In genomic region chr1:66998972-66999371, GRCh38 we compare ENCODE assay signal across 23 cellular contexts. TPM values are rescaled to one million over a fixed set of nuclear protein-coding genes. Genes with fewer than 3 reads are reported as not detected.
DNase-seq lines count a peak whose midpoint lies in the region; ATAC-seq and TF ChIP-seq lines count a peak whose summit lies in the region.
"Had no signal": no experiment of that assay in that cellular context is flagged by ENCODE, and none has a peak within 500 bp of the region (broad histone marks: within the 10 kb centered on the region; RNA-seq: fewer than 3 reads in every experiment).

No MANE protein-coding gene starts in this region.

- intact Hi-C loops in mammary epithelial cell (cut with micrococcal nuclease) (loop anchor here (5.0 kb wide), 1 partner anchor 503 kb away; no protein-coding TSS in a partner anchor), MCF 10A (cut with micrococcal nuclease) (no loop called here), activated B cell treated with CpG ODN at 0.5 μM for 24 hours (cut with micrococcal nuclease) (loop anchor here (5.0 kb wide), 2 partner anchors 53 to 62 kb away; partner anchors contain the start of gene SLC35D1)

- in situ Hi-C loops in mammary epithelial cell (cut with MboI; ENCODE audit: low sequenced_read_pairs in 2 of 2): loop anchor here (5.0 to 25.0 kb wide), 2 partner anchors 148 to 237 kb away; partner anchors contain the start of gene DYNLT5 (in 1 of the 2)

- H3K36me3 Mint-ChIP-seq in MCF 10A (ENCODE audit: insufficient read depth, unreplicated experiment) (peaks cover 35% of the 10 kb centered on the region), activated B cell treated with CpG ODN at 0.5 μM for 24 hours (ENCODE audit: low read depth) (peaks cover 41% of the 10 kb centered on the region)

- H3F3A ChIP-seq in smooth muscle cell (ENCODE audit: low read depth): peaks cover 15% of the 10 kb centered on the region

- CTCF ChIA-PET in mammary epithelial cell (lab: Charles Lee; ENCODE audit: low non-redundant PET): no interaction called here
- CTCF ChIA-PET in MCF 10A (lab: Yijun Ruan, JAX): interaction anchor here (0.6 to 7.0 kb wide), 3 partner anchors 13 to 214 kb away, joined by 3 to 84 read pairs (median 3); no protein-coding TSS in a partner anchor
- CTCF ChIA-PET in activated B cell treated with CpG ODN at 0.5 μM for 24 hours (lab: Charles Lee): interaction anchor here (3.8 kb wide), 1 partner anchor 150 kb away, joined by 34 read pairs; no protein-coding TSS in a partner anchor

- DNase-seq in mammary epithelial cell: peak; percentile 11
- DNase-seq in MCF 10A (ENCODE audit: unreplicated experiment): no peak
- DNase-seq in activated B cell treated with CpG ODN at 0.5 μM for 24 hours: no peak
- DNase-seq in smooth muscle cell (lab: John Stamatoyannopoulos, UW; ENCODE audit: unreplicated experiment): no peak
- DNase-seq in left lobe of liver (ENCODE audit: low spot score): no peak
- DNase-seq: activated CD4-positive, CD25-positive, alpha-beta regulatory T cell; activated effector memory CD4-positive, alpha-beta T cell treated with Interleukin-2 at 50 U/mL for 16 hours; anterior cingulate cortex; CD8-positive, alpha-beta memory T cell; cerebellar nuclear complex; DMS79; effector CD8-positive, alpha-beta T cell; KG1; left ventricle myocardium superior; NCI-H1417 treated with DMSO at 0.1 percent for 48 hours; NCI-H774; SHP77 treated with DMSO at 0.1 percent for 48 hours; testis had no signal

- H3K79me2 ChIP-seq in mammary epithelial cell (ENCODE audit: insufficient read depth, low read length): no peaks in the 10 kb centered on the region
- no peaks in the 10 kb centered on the region for H3K79me2 ChIP-seq in KMS-11 (ENCODE audit: insufficient read depth, low read depth)
- H3K79me2 ChIP-seq in smooth muscle cell (ENCODE audit: low read depth): no peaks in the 10 kb centered on the region

- dilution Hi-C loops in mammary epithelial cell (cut with HindIII; ENCODE audit: low sequenced_read_pairs): no loop called here

- H4K20me1 ChIP-seq in mammary epithelial cell (ENCODE audit: insufficient read depth, low read length): no peaks in the 10 kb centered on the region
- H4K20me1 ChIP-seq in KMS-11 (ENCODE audit: insufficient read depth): no peaks in the 10 kb centered on the region
- no peaks in the 10 kb centered on the region for H4K20me1 ChIP-seq in smooth muscle cell (ENCODE audit: low read depth)

- no peaks in the 10 kb centered on the region for H3K9me3 Mint-ChIP-seq in MCF 10A (ENCODE audit: unreplicated experiment)
- no peaks in the 10 kb centered on the region for H3K9me3 Mint-ChIP-seq in activated B cell treated with CpG ODN at 0.5 μM for 24 hours
- H3K9me3 Mint-ChIP-seq: CD8-positive, alpha-beta memory T cell; T-helper 1 cell treated with Interleukin-12 subunit alpha and Interleukin-12 subunit beta and Interleukin-4 antibody, amounts not matched to agents 30 μg/mL and 1 μg/mL, for 36 hours had no signal

- H3K27me3 Mint-ChIP-seq in MCF 10A (ENCODE audit: insufficient read depth, unreplicated experiment) (no peaks in the 10 kb centered on the region), activated B cell treated with CpG ODN at 0.5 μM for 24 hours (no peaks in the 10 kb centered on the region)
- H3K27me3 Mint-ChIP-seq: CD8-positive, alpha-beta memory T cell had no signal

- H3K36me3 ChIP-seq in mammary epithelial cell (ENCODE audit: insufficient read depth, low read length) (no peaks in the 10 kb centered on the region), KMS-11 (ENCODE audit: insufficient read depth) (no peaks in the 10 kb centered on the region), smooth muscle cell (ENCODE audit: low read depth) (peaks cover 4% of the 10 kb centered on the region)

- no peak for ATAC-seq in activated B cell treated with CpG ODN at 0.5 μM for 24 hours (ENCODE audit: low read depth)
- ATAC-seq in HG03097 (IDR thresholded peaks at IDR 0.05; ENCODE audit: low FRiP score, unreplicated experiment): no peak
- ATAC-seq in esophagus mucosa: no peak
- ATAC-seq in left lobe of liver: no peak
- ATAC-seq: left ventricle myocardium superior had no signal

- no peak for TF ChIP-seq CTCF in mammary epithelial cell (conservative IDR thresholded peaks at IDR 0.05 in 1 of 2, IDR thresholded peaks at IDR 0.05 in 1 of 2; ENCODE audit: extremely low read depth in 1 of 2, insufficient read depth in 1 of 2, low read depth in 1 of 2, low read length in 2 of 2)
- TF ChIP-seq CTCF in MCF 10A (IDR thresholded peaks at IDR 0.05; ENCODE audit: unreplicated experiment): no peak
- TF ChIP-seq CTCF in KMS-11 (conservative IDR thresholded peaks at IDR 0.05; ENCODE audit: low read depth, low read length): no peak
- TF ChIP-seq CTCF in activated B cell treated with CpG ODN at 0.5 μM for 24 hours (IDR thresholded peaks at IDR 0.05): no peak
- TF ChIP-seq CTCF in smooth muscle cell (IDR thresholded peaks at IDR 0.05; ENCODE audit: borderline replicate concordance, insufficient read depth, poor library complexity, severe bottlenecking): no peak

- H3K4me3 ChIP-seq in mammary epithelial cell (replicated peaks in 1 of 3; ENCODE audit: insufficient read depth in 1 of 3, low read depth in 2 of 3, low read length in 3 of 3) (no peak overlapping the region), KMS-11 (IDR thresholded peaks at IDR 0.05; ENCODE audit: insufficient read depth, low read depth, low read length) (no peak overlapping the region), smooth muscle cell (no peak overlapping the region)
- H3K4me3 ChIP-seq: right atrium auricular region, testis had no signal

- POLR2A ChIA-PET in MCF 10A (lab: Yijun Ruan, JAX): interaction anchor here (1.4 kb wide), 1 partner anchor 137 kb away, joined by 3 read pairs; no protein-coding TSS in a partner anchor
- POLR2A ChIA-PET in activated B cell treated with CpG ODN at 0.5 μM for 24 hours (lab: Charles Lee): no interaction called here

- H3K4me1 ChIP-seq in mammary epithelial cell (ENCODE audit: insufficient read depth, low read length) (no peaks in the 10 kb centered on the region), KMS-11 (ENCODE audit: low read depth, poor library complexity, severe bottlenecking) (peaks cover 37% of the 10 kb centered on the region), smooth muscle cell (ENCODE audit: low read depth) (peaks cover 4% of the 10 kb centered on the region)
- H3K4me1 ChIP-seq: testis had no signal

- no peaks in the 10 kb centered on the region for H3K27me3 ChIP-seq in mammary epithelial cell (ENCODE audit: insufficient read depth, low read length)
- no peaks in the 10 kb centered on the region for H3K27me3 ChIP-seq in KMS-11 (ENCODE audit: insufficient read depth, low read depth)
- H3K27me3 ChIP-seq in smooth muscle cell (ENCODE audit: low read depth): no peaks in the 10 kb centered on the region
- H3K27me3 ChIP-seq: right atrium auricular region, testis had no signal

- H2AFZ ChIP-seq in mammary epithelial cell (ENCODE audit: low read depth, low read length) (no peak overlapping the region), KMS-11 (ENCODE audit: low read depth) (no peak overlapping the region), smooth muscle cell (ENCODE audit: low read depth) (no peak overlapping the region)

- H3K4me3 Mint-ChIP-seq in MCF 10A (ENCODE audit: unreplicated experiment) (no peak overlapping the region), activated B cell treated with CpG ODN at 0.5 μM for 24 hours (no peak overlapping the region)
- H3K4me3 Mint-ChIP-seq: CD8-positive, alpha-beta memory T cell; T-helper 1 cell treated with Interleukin-12 subunit alpha and Interleukin-12 subunit beta and Interleukin-4 antibody, amounts not matched to agents 30 μg/mL and 1 μg/mL, for 36 hours had no signal

- H3K9me3 ChIP-seq in mammary epithelial cell (replicated peaks; ENCODE audit: insufficient read depth, low read length) (no peaks in the 10 kb centered on the region), smooth muscle cell (replicated peaks; ENCODE audit: low read depth) (no peaks in the 10 kb centered on the region)
- H3K9me3 ChIP-seq: right atrium auricular region, testis had no signal

- no TSS peak for BruUV-seq in mammary epithelial cell (replicated peaks; lab: Mats Ljungman, UMichigan)
- no TSS peak for BruUV-seq in MCF 10A (replicated peaks; lab: Mats Ljungman, UMichigan)

- H3K27ac Mint-ChIP-seq in MCF 10A (ENCODE audit: low read depth, unreplicated experiment) (no peak overlapping the region), activated B cell treated with CpG ODN at 0.5 μM for 24 hours (peak overlapping the region; percentile 50)
- H3K27ac Mint-ChIP-seq: T-helper 1 cell treated with Interleukin-12 subunit alpha and Interleukin-12 subunit beta and Interleukin-4 antibody, amounts not matched to agents 30 μg/mL and 1 μg/mL, for 36 hours had no signal

- H3K4me1 Mint-ChIP-seq in MCF 10A (ENCODE audit: insufficient read depth, unreplicated experiment) (no peaks in the 10 kb centered on the region), activated B cell treated with CpG ODN at 0.5 μM for 24 hours (peaks cover 15% of the 10 kb centered on the region)

- H3K27ac ChIP-seq in mammary epithelial cell (ENCODE audit: insufficient read depth, low read depth, low read length) (no peak overlapping the region), KMS-11 (no peak overlapping the region), smooth muscle cell (ENCODE audit: low read depth) (peak overlapping the region; percentile 76)
- H3K27ac ChIP-seq: right atrium auricular region, testis had no signal

- H3K4me2 ChIP-seq in mammary epithelial cell (ENCODE audit: insufficient read depth, low read depth, low read length) (no peak overlapping the region), KMS-11 (0 out of 2 replicates have a peak overlapping the region, but pooled peaks have one; percentile 8), smooth muscle cell (peak overlapping the region; percentile 55)

- H3K9ac ChIP-seq in mammary epithelial cell (ENCODE audit: insufficient read depth, low read length) (no peak overlapping the region), KMS-11 (no peak overlapping the region), smooth muscle cell (ENCODE audit: low read depth) (no peak overlapping the region)

RNA-seq across cellular contexts. Expression of gene SLC35D1, which starts 55.0 kb away (rescaled TPM):
- 10 to 100 TPM; 18.2 to 25.0 TPM for total RNA-seq in mammary epithelial cell
- polyA plus RNA-seq in mammary epithelial cell: 11.0 TPM
- polyA minus RNA-seq in mammary epithelial cell: 19.5 TPM
- 11.5 and 17.7 TPM in 2 replicates for total RNA-seq in MCF 10A (2022)
- total RNA-seq in activated B cell treated with CpG ODN at 0.5 μM for 24 hours: 10.1 and 11.1 TPM in 2 replicates
- 28.2 and 29.9 TPM in 2 replicates for total RNA-seq in smooth muscle cell
- 8.6 and 13.3 TPM in 2 replicates for polyA plus RNA-seq in smooth muscle cell
- total RNA-seq in esophagus mucosa: 9.0 TPM
- 66.0 TPM for total RNA-seq in left lobe of liver
